29 cellular contexts compared by ENCODE assay signal in genomic region chr4:5755161-5755560, GRCh38. TPM values are rescaled to one million over a fixed set of nuclear protein-coding genes. Genes with fewer than 3 reads are reported as not detected.
"Had no signal": no experiment of that assay in that cellular context is flagged by ENCODE, and none has a peak within 500 bp of the region (broad histone marks: within the 10 kb centered on the region; RNA-seq: fewer than 3 reads in every experiment).

No MANE protein-coding gene starts in this region.

- H3K9me3 Mint-ChIP-seq: activated naive CD8-positive, alpha-beta T cell treated with anti-CD3 and anti-CD28 coated beads for 36 hours; activated T-helper 1 cell treated with anti-CD3 and anti-CD28 coated beads, Interleukin-12 subunit alpha, Interleukin-12 subunit beta, Interleukin-2, Interleukin-4 antibody, amounts not matched to agents 30 ng/mL and 10 ng/mL and 1 ng/mL, durations not matched to agents 14 hours and 24 hours and 36 hours had no signal

- H3K27me3 Mint-ChIP-seq: activated naive CD8-positive, alpha-beta T cell treated with anti-CD3 and anti-CD28 coated beads for 36 hours; brain had no signal

- H3K4me3 ChIP-seq: adrenal gland, esophagus squamous epithelium, gastrocnemius medialis, left lung, lung, psoas muscle, spleen, suprapubic skin, tibial artery had no signal

- H2AFZ ChIP-seq: parathyroid adenoma had no signal

- H3K36me3 ChIP-seq: gastrocnemius medialis had no signal

- H3K9ac ChIP-seq: parathyroid adenoma had no signal

- H3K27me3 ChIP-seq: adrenal gland, esophagus squamous epithelium, gastrocnemius medialis, left lung, suprapubic skin, tibial artery had no signal

- H3K9me3 ChIP-seq: adrenal gland, esophagus squamous epithelium, gastrocnemius medialis, left lung, psoas muscle, suprapubic skin, tibial artery had no signal

- H3K36me3 Mint-ChIP-seq: activated naive CD8-positive, alpha-beta T cell treated with anti-CD3 and anti-CD28 coated beads for 36 hours had no signal

- H3K4me1 ChIP-seq: adrenal gland, gastrocnemius medialis, left lung, parathyroid adenoma, psoas muscle, spleen, tibial artery had no signal

- DNase-seq: activated CD4-positive, alpha-beta T cell treated with anti-CD3 and anti-CD28 coated beads for 48 hours; activated CD4-positive, alpha-beta T cell treated with anti-CD3 and anti-CD28 coated beads, Interleukin-2, amount 50 U/mL, for 48 hours; activated CD8-positive, alpha-beta memory T cell treated with anti-CD3 and anti-CD28 coated beads for 24 hours; activated effector memory CD4-positive, alpha-beta T cell treated with anti-CD3 and anti-CD28 coated beads, Interleukin-2, amount 50 U/mL, for 16 hours; activated naive CD4-positive, alpha-beta T cell treated with anti-CD3 and anti-CD28 coated beads for 36 hours; activated naive CD8-positive, alpha-beta T cell treated with anti-CD3 and anti-CD28 coated beads for 36 hours; adrenal gland; aorta; dermis blood vessel endothelial cell; effector CD8-positive, alpha-beta T cell; esophagus squamous epithelium; gastrocnemius medialis; glutamatergic neuron; left lung; psoas muscle; right cardiac atrium; spleen; stimulated activated naive CD4-positive, alpha-beta T cell; T1000; WERI-Rb-1 had no signal

- H3K4me3 Mint-ChIP-seq: activated naive CD4-positive, alpha-beta T cell treated with anti-CD3 and anti-CD28 coated beads for 36 hours; activated naive CD8-positive, alpha-beta T cell treated with anti-CD3 and anti-CD28 coated beads for 36 hours; activated T-helper 1 cell treated with anti-CD3 and anti-CD28 coated beads, Interleukin-12 subunit alpha, Interleukin-12 subunit beta, Interleukin-2, Interleukin-4 antibody, amounts not matched to agents 30 ng/mL and 10 ng/mL and 1 ng/mL, durations not matched to agents 14 hours and 24 hours and 36 hours; brain; nephron had no signal

- H3K27ac ChIP-seq: adrenal gland, epithelial cell of prostate, esophagus squamous epithelium, gastrocnemius medialis, left lung, parathyroid adenoma, psoas muscle, spleen, suprapubic skin, tibial artery, WERI-Rb-1 had no signal

- ATAC-seq: activated CD4-positive, CD25-positive, alpha-beta regulatory T cell treated with anti-CD3 and anti-CD28 coated beads, Interleukin-2, amount 50 U/mL, for 24 hours; gastrocnemius medialis; left lung; psoas muscle; right cardiac atrium had no signal

- H3K27ac Mint-ChIP-seq: activated naive CD4-positive, alpha-beta T cell treated with anti-CD3 and anti-CD28 coated beads for 36 hours; activated naive CD8-positive, alpha-beta T cell treated with anti-CD3 and anti-CD28 coated beads for 36 hours; activated T-helper 1 cell treated with anti-CD3 and anti-CD28 coated beads, Interleukin-12 subunit alpha, Interleukin-12 subunit beta, Interleukin-2, Interleukin-4 antibody, amounts not matched to agents 30 ng/mL and 10 ng/mL and 1 ng/mL, durations not matched to agents 14 hours and 24 hours and 36 hours; brain; nephron had no signal

RNA-seq across cellular contexts. Expression of gene EVC2, which starts 46.8 kb away (rescaled TPM):
- total RNA-seq: activated naive CD4-positive, alpha-beta T cell treated with anti-CD3 and anti-CD28 coated beads for 36 hours had no signal
